Comparison of ENCODE assay signal across 1 cellular context in genomic region chr16:4833584-4833983, GRCh38.
TF ChIP-seq lines count a peak whose summit lies in the region.

No MANE protein-coding gene starts in this region.

TF ChIP-seq in HEK293T, 16 proteins besides CTCF, POLR2A, EP300 and RAD21 (continued from another document):
- no peak for TF ChIP-seq L3MBTL2 (conservative IDR thresholded peaks at IDR 0.05)
